8 cellular contexts compared by ENCODE assay signal in the genomic region with DNA sequence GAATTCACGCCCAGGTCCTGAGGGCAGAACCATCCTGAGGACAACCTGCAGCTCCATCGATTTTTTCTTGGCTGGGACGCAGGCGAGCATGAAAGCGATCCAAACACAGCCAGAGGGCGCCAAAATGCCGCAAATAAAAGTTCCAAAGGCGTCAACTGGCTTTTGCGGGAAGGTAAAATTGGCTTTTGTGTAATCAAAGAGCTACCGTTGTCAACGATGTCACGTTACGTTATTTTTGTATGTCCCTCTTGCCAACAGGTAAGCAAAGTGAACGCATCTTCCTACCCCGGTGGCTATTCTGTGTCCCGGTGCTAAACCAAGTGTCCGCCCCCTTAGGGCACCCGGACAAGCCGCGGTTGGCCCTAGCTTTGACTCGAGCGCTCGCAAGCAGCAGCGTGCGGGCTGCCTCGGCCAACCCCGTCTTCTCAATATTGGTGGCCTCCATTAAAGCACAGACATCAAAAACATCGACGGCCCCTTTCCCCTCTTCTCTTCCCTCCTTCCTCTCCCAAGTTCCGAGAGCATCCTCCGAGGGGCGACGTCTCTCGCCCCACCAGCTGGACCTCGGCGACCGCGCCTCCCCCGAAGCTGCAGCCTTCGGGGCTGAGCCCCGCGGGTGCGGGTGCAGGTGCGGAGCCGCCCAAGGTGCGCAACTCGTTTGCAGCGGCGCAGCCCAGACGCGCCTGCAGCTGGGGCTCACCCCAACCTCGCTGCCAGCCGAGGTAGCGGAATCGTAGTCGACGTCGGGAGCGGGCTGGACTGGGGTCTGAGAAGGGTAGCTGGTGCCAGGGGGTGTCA. TPM values are rescaled to one million over a fixed set of nuclear protein-coding genes. Genes with fewer than 3 reads are reported as not detected.
A peak's percentile ranks its signal among the peaks of the same experiment; 100 is the strongest.
DNase-seq lines count a peak whose midpoint lies in the region; TF ChIP-seq lines count a peak whose summit lies in the region.

No MANE protein-coding gene starts in this region.

- H3K27ac Mint-ChIP-seq in CD8-positive, alpha-beta memory T cell = no peak overlapping the region

- peaks cover 3 to 11% (median 6%) of the 10 kb centered on the region in 3 donors for H3K4me1 Mint-ChIP-seq in CD8-positive, alpha-beta memory T cell

- H3K4me3 Mint-ChIP-seq in CD8-positive, alpha-beta memory T cell = peak overlapping the region in 3 of 7 donors; percentile 32 to 57 (median 39)

- peak; percentile 64 for DNase-seq in HFF-Myc (ENCODE audit: extremely low read depth, low read depth)
- DNase-seq in M059J (ENCODE audit: low read depth) = peak; percentile 89
- peak; percentile 68 for DNase-seq in RPMI8226
- peak; percentile 59 for DNase-seq in left ventricle myocardium inferior
- no peak for DNase-seq in CD8-positive, alpha-beta memory T cell

- H3K9me3 ChIP-seq in left ventricle myocardium inferior (replicated peaks) (no peaks in the 10 kb centered on the region), parathyroid adenoma (ENCODE audit: control insufficient read depth, low read length) (no peaks in the 10 kb centered on the region)
- H3K9me3 ChIP-seq in CD8-positive, alpha-beta memory T cell (ENCODE audit: low read length) = no peaks in the 10 kb centered on the region

- peaks cover 4 to 19% (median 7%) of the 10 kb centered on the region in 5 donors for H3K9me3 Mint-ChIP-seq in CD8-positive, alpha-beta memory T cell

- peaks cover 29 to 39% of the 10 kb centered on the region in 2 donors for H3K27me3 Mint-ChIP-seq in CD8-positive, alpha-beta memory T cell

- no peaks in the 10 kb centered on the region for H3K36me3 Mint-ChIP-seq in CD8-positive, alpha-beta memory T cell

- H3K27ac ChIP-seq in angular gyrus (ENCODE audit: low read depth, low read length) (peak overlapping the region; percentile 57), left ventricle myocardium inferior (replicated peaks) (no peak overlapping the region), parathyroid adenoma (peak overlapping the region; percentile 29)
- H3K27ac ChIP-seq in CD8-positive, alpha-beta memory T cell (ENCODE audit: low read depth, low read length) = no peak overlapping the region

- peak overlapping the region; percentile 55 for H3K4me2 ChIP-seq in parathyroid adenoma (ENCODE audit: low read length)

- POLR2A ChIA-PET in CD8-positive, alpha-beta memory T cell (lab: Charles Lee) = no interaction called here

- H3K4me3 ChIP-seq in GM12875 (ENCODE audit: low read depth, low read length) (peak overlapping the region; percentile 98), HFF-Myc (replicated peaks; ENCODE audit: low read depth, low read length) (peak overlapping the region; percentile 31), left ventricle myocardium inferior (peak overlapping the region; percentile 66), parathyroid adenoma (ENCODE audit: low read depth, low read length) (peak overlapping the region; percentile 19)
- H3K4me3 ChIP-seq in CD8-positive, alpha-beta memory T cell (ENCODE audit: low read length) = no peak overlapping the region

- peaks cover 93% of the 10 kb centered on the region for H3K27me3 ChIP-seq in left ventricle myocardium inferior (ENCODE audit: low read depth)
- no peaks in the 10 kb centered on the region for H3K27me3 ChIP-seq in parathyroid adenoma (ENCODE audit: control insufficient read depth, insufficient read depth, low read length)
- no peaks in the 10 kb centered on the region for H3K27me3 ChIP-seq in CD8-positive, alpha-beta memory T cell (ENCODE audit: insufficient read depth, low read length, poor library complexity, severe bottlenecking)

- H3K4me1 ChIP-seq in left ventricle myocardium inferior (peaks cover 25% of the 10 kb centered on the region), parathyroid adenoma (no peaks in the 10 kb centered on the region)
- H3K4me1 ChIP-seq in CD8-positive, alpha-beta memory T cell (ENCODE audit: insufficient read depth, low read length) = peaks cover 5% of the 10 kb centered on the region

- peak overlapping the region; percentile 74 for H2AFZ ChIP-seq in parathyroid adenoma

- no peaks in the 10 kb centered on the region for H3K79me2 ChIP-seq in parathyroid adenoma

- TF ChIP-seq CTCF in GM12875 (IDR thresholded peaks at IDR 0.05; ENCODE audit: borderline replicate concordance, insufficient read depth, low read depth, low read length) (peak; percentile 72), HFF-Myc (IDR thresholded peaks at IDR 0.05; ENCODE audit: low read depth, low read length, missing control alignments) (peak; percentile 75), left ventricle myocardium inferior (IDR thresholded peaks at IDR 0.05; ENCODE audit: borderline replicate concordance) (peak; percentile 79), parathyroid adenoma (IDR thresholded peaks at IDR 0.05) (peak; percentile 79)

- CTCF ChIA-PET in CD8-positive, alpha-beta memory T cell (lab: Charles Lee) = interaction anchor here (0.7 kb wide), 1 partner anchor 36 kb away, joined by 4 read pairs; no protein-coding TSS in a partner anchor

- H3K9ac ChIP-seq in parathyroid adenoma = no peak overlapping the region

- intact Hi-C loops in left ventricle myocardium inferior (cut with micrococcal nuclease) = loop anchor here (5.0 kb wide), 1 partner anchor 1096 kb away; no protein-coding TSS in a partner anchor

- H3K36me3 ChIP-seq in left ventricle myocardium inferior (no peaks in the 10 kb centered on the region), parathyroid adenoma (ENCODE audit: control insufficient read depth, insufficient read depth, low read length) (no peaks in the 10 kb centered on the region)
- no peaks in the 10 kb centered on the region for H3K36me3 ChIP-seq in CD8-positive, alpha-beta memory T cell (ENCODE audit: insufficient read depth, low read length)

RNA-seq across cellular contexts. Expression of a gene that starts 1.1 kb away (rescaled TPM):
- 86.0 and 126 TPM in 2 replicates for total RNA-seq in M059J (2014; rRNA removed; shearing (Covaris generic))
- 3.7 TPM for total RNA-seq in left ventricle myocardium inferior
- total RNA-seq in CD8-positive, alpha-beta memory T cell = under 1 TPM; 0.28 to 0.49 TPM
- polyA plus RNA-seq in CD8-positive, alpha-beta memory T cell = not detected

Comparison
In these comparisons a context has a peak if more than half of its experiments do, and no peak if none do; other contexts are left out.
1. DNase-seq: peak in HFF-Myc (single experiment), M059J (single experiment), RPMI8226 (single experiment) and left ventricle myocardium inferior (single experiment); none in CD8-positive, alpha-beta memory T cell (0 of 5).
2. H3K27ac ChIP-seq: peak in angular gyrus (single experiment) and parathyroid adenoma (single experiment); none in left ventricle myocardium inferior (single experiment) and CD8-positive, alpha-beta memory T cell (single experiment).
3. RNA of a gene that starts 1.1 kb away (total RNA-seq): 86.0 to 126 TPM in M059J; 3.7 TPM in left ventricle myocardium inferior (single experiment) and 0.28 to 0.49 TPM in CD8-positive, alpha-beta memory T cell; every median in the first group is over 10 times any median in the second.
4. Peak in every context shown above with its lines, with median percentiles within 50 percentile points of each other: CTCF ChIP-seq.